Comparison of ENCODE assay signal across 8 cellular contexts in genomic region chr2:25228848-25229674, GRCh38.
DNase-seq lines count a peak whose midpoint lies in the region; ATAC-seq and TF ChIP-seq lines count a peak whose summit lies in the region.

No MANE protein-coding gene starts in this region.

- H3K9me3 ChIP-seq in SU-DHL-6 (ENCODE audit: insufficient read depth, low read length) (no peaks in the 10 kb centered on the region), upper lobe of right lung (no peaks in the 10 kb centered on the region)

- H3K27ac ChIP-seq in SU-DHL-6 (ENCODE audit: low read depth, low read length) (no peak overlapping the region), upper lobe of right lung (no peak overlapping the region)

- H3K9ac ChIP-seq in SU-DHL-6 (ENCODE audit: low read length) = no peak overlapping the region

- no peaks in the 10 kb centered on the region for H3K27me3 Mint-ChIP-seq in effector memory CD8-positive, alpha-beta T cell

- no peak overlapping the region for H3K4me3 Mint-ChIP-seq in effector memory CD8-positive, alpha-beta T cell

- DNase-seq in AG10803 (ENCODE audit: low read depth) (peak; percentile 68), GM12864 (ENCODE audit: low read depth) (no peak), NCI-H146 (lab: John Stamatoyannopoulos, UW) (peak; percentile 66), medulla oblongata (ENCODE audit: extremely low spot score) (peak; percentile 88), upper lobe of right lung (peak; percentile 78)
- DNase-seq in effector memory CD8-positive, alpha-beta T cell = peak in 1 of 3 experiments; percentile 7

- H3K4me2 ChIP-seq in SU-DHL-6 (ENCODE audit: low read depth, low read length, poor library complexity, severe bottlenecking) = no peak overlapping the region

- H3K36me3 ChIP-seq in SU-DHL-6 (ENCODE audit: low read length) (no peaks in the 10 kb centered on the region), upper lobe of right lung (peaks cover 18% of the 10 kb centered on the region)

- intact Hi-C loops in upper lobe of right lung (cut with DNase I) = no loop called here

- peak; percentile 81 for TF ChIP-seq CTCF in AG10803 (conservative IDR thresholded peaks at IDR 0.05; ENCODE audit: low read length)
- TF ChIP-seq CTCF in GM12864 (IDR thresholded peaks at IDR 0.05; ENCODE audit: low read depth, low read length, missing control alignments) = peak; percentile 91
- peak; percentile 33 for TF ChIP-seq CTCF in SU-DHL-6 (IDR thresholded peaks at IDR 0.05; ENCODE audit: insufficient read depth, low read length, poor library complexity, severe bottlenecking)
- peak; percentile 64 for TF ChIP-seq CTCF in upper lobe of right lung (IDR thresholded peaks at IDR 0.05)

- H3K36me3 Mint-ChIP-seq in effector memory CD8-positive, alpha-beta T cell (ENCODE audit: insufficient read depth) = peaks cover 17% of the 10 kb centered on the region

- H3K4me3 ChIP-seq in AG10803 (ENCODE audit: low read length) (no peak overlapping the region), GM12864 (ENCODE audit: low read depth, low read length) (no peak overlapping the region), SU-DHL-6 (ENCODE audit: insufficient read depth, low read length, poor library complexity, severe bottlenecking) (no peak overlapping the region), upper lobe of right lung (no peak overlapping the region)

- H3K27me3 ChIP-seq in SU-DHL-6 (ENCODE audit: low read length) = no peaks in the 10 kb centered on the region
- no peaks in the 10 kb centered on the region for H3K27me3 ChIP-seq in upper lobe of right lung

- H3K9me3 Mint-ChIP-seq in effector memory CD8-positive, alpha-beta T cell = no peaks in the 10 kb centered on the region

- H4K20me1 ChIP-seq in SU-DHL-6 (ENCODE audit: low read depth, low read length) = no peaks in the 10 kb centered on the region

- peaks cover 9% of the 10 kb centered on the region for H3K4me1 ChIP-seq in upper lobe of right lung

- H3K9me2 ChIP-seq in SU-DHL-6 (replicated peaks; ENCODE audit: insufficient read depth, low read length) = no peaks in the 10 kb centered on the region

- H3F3A ChIP-seq in SU-DHL-6 (ENCODE audit: insufficient read depth) = no peaks in the 10 kb centered on the region

- H2AFZ ChIP-seq in SU-DHL-6 (ENCODE audit: low read depth, low read length, severe bottlenecking) = no peak overlapping the region

- H3K4me1 Mint-ChIP-seq in effector memory CD8-positive, alpha-beta T cell (ENCODE audit: low read depth in 2 of 2) = peaks cover 2 to 5% of the 10 kb centered on the region in 2 donors

- peak; percentile 39 for ATAC-seq in effector memory CD8-positive, alpha-beta T cell (replicated peaks)
- ATAC-seq in upper lobe of right lung (peak; percentile 87), HG02840 (IDR thresholded peaks at IDR 0.05; ENCODE audit: low FRiP score, unreplicated experiment) (no peak)

- H3K79me2 ChIP-seq in SU-DHL-6 (ENCODE audit: insufficient read depth, low read length) = no peaks in the 10 kb centered on the region

- peak overlapping the region in 1 of 2 donors; percentile 44 for H3K27ac Mint-ChIP-seq in effector memory CD8-positive, alpha-beta T cell

Comparison
In these comparisons a context has a peak if more than half of its experiments do, and no peak if none do; other contexts are left out.
1. CTCF ChIP-seq: peak in every context shown above with its lines; median percentile 91 in GM12864; 81 in AG10803; 64 in upper lobe of right lung; 33 in SU-DHL-6.